Comparison of ENCODE assay signal across 12 cellular contexts in the genomic region with DNA sequence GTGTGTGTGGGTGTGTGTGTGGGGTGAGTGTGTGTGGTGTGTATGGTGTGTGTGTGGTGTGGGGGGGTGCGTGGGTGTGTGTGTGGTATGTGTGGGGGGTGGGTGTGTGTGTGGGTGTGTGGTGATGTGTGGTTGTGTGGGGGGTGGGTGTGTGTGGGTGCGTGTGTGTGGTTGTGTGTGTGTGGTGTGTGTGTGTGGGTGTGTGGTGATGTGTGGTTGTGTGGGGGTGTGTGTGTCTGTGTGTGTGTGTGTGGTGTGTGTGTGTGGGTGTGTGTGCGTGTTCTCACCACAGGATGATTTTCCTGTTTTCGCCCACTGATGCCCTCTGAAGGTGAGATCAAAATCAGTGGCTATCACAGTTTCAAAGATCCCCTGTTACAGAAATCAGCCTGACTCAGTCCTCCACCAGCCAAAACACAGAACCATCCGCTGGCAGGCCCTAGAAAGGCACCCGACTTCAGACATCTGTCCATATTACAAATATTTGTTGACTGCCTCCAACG. TPM values are rescaled to one million over a fixed set of nuclear protein-coding genes. Genes with fewer than 3 reads are reported as not detected.
DNase-seq lines count a peak whose midpoint lies in the region; ATAC-seq lines count a peak whose summit lies in the region.
"Had no signal": no experiment of that assay in that cellular context is flagged by ENCODE, and none has a peak within 500 bp of the region (broad histone marks: within the 10 kb centered on the region; RNA-seq: fewer than 3 reads in every experiment).

No MANE protein-coding gene starts in this region.

- peak; percentile 32 to 73 for ATAC-seq in activated CD4-positive, CD25-positive, alpha-beta regulatory T cell treated with anti-CD3 and anti-CD28 coated beads, Interleukin-2, amount 50 U/mL, for 24 hours
- ATAC-seq in HG03039 (IDR thresholded peaks at IDR 0.05; ENCODE audit: unreplicated experiment) = no peak
- ATAC-seq: Right ventricle myocardium inferior had no signal

- DNase-seq in activated CD4-positive, CD25-positive, alpha-beta regulatory T cell treated with anti-CD3 and anti-CD28 coated beads, Interleukin-2, amount 50 U/mL, for 72 hours = no peak
- peak; percentile 38 to 48 for DNase-seq in activated CD4-positive, alpha-beta T cell treated with anti-CD3 and anti-CD28 coated beads, Interleukin-2, amount 50 U/mL, for 4 hours
- DNase-seq in dermis blood vessel endothelial cell = peak; percentile 11
- peak; percentile 37 for DNase-seq in stimulated activated CD8-positive, alpha-beta memory T cell treated with anti-CD3 and anti-CD28 coated beads, Interleukin-4, amount 100 ng/mL, for 48 hours
- no peak for DNase-seq in NOMO-1 (lab: John Stamatoyannopoulos, UW; ENCODE audit: unreplicated experiment in 2 of 2)
- DNase-seq in NCI-H526 treated with DMSO at 0.1 percent for 48 hours (lab: John Stamatoyannopoulos, UW) = no peak
- DNase-seq: DND-41; effector CD8-positive, alpha-beta T cell; head of caudate nucleus had no signal

RNA-seq across cellular contexts. Expression of gene CPT1A, which starts 24.7 kb away (rescaled TPM):
- 141 and 197 TPM in 2 replicates for total RNA-seq in dermis blood vessel endothelial cell

Comparison
In these comparisons a context has a peak if more than half of its experiments do, and no peak if none do; other contexts are left out.
1. DNase-seq: peak in activated CD4-positive, alpha-beta T cell treated with anti-CD3 and anti-CD28 coated beads, Interleukin-2, amount 50 U/mL, for 4 hours (2 of 2), dermis blood vessel endothelial cell (single experiment) and stimulated activated CD8-positive, alpha-beta memory T cell treated with anti-CD3 and anti-CD28 coated beads, Interleukin-4, amount 100 ng/mL, for 48 hours (single experiment); none in activated CD4-positive, CD25-positive, alpha-beta regulatory T cell treated with anti-CD3 and anti-CD28 coated beads, Interleukin-2, amount 50 U/mL, for 72 hours (single experiment), NOMO-1 (0 of 2) and NCI-H526 treated with DMSO at 0.1 percent for 48 hours (single experiment).